Comparison of ENCODE assay signal across 16 cellular contexts in genomic region chr22:45198463-45198795, GRCh38. TPM values are rescaled to one million over a fixed set of nuclear protein-coding genes. Genes with fewer than 3 reads are reported as not detected.
DNase-seq lines count a peak whose midpoint lies in the region; ATAC-seq, FAIRE-seq and TF ChIP-seq lines count a peak whose summit lies in the region.
"Had no signal": no experiment of that assay in that cellular context is flagged by ENCODE, and none has a peak within 500 bp of the region (broad histone marks: within the 10 kb centered on the region; RNA-seq: fewer than 3 reads in every experiment).

No MANE protein-coding gene starts in this region.

- H3K36me3 Mint-ChIP-seq in H9 (ENCODE audit: insufficient read depth in 1 of 3, low read depth in 3 of 3), result peaks cover 4 to 29% (median 27%) of the 10 kb centered on the region in 3 experiments; a peak in 6 of 7 replicates
- peaks cover 10% of the 10 kb centered on the region for H3K36me3 Mint-ChIP-seq in endodermal cell (ENCODE audit: low read depth)
- H3K36me3 Mint-ChIP-seq in immature natural killer cell, result peaks cover 0 to 26% (median 10%) of the 10 kb centered on the region in 3 donors

- H3K79me2 ChIP-seq in H9 (ENCODE audit: insufficient read depth, low read length), result no peaks in the 10 kb centered on the region

- H4K20me1 ChIP-seq in H9 (ENCODE audit: control insufficient read depth, insufficient read depth, insufficient read length), result no peaks in the 10 kb centered on the region

- H3K27me3 Mint-ChIP-seq in H9 (ENCODE audit: low read depth) (no peaks in the 10 kb centered on the region), endodermal cell (ENCODE audit: insufficient read depth) (no peaks in the 10 kb centered on the region), immature natural killer cell (ENCODE audit: low read depth in 3 of 3) (peaks cover 0 to 2% (median 0%) of the 10 kb centered on the region in 3 donors)
- H3K27me3 Mint-ChIP-seq: CD4-positive, alpha-beta T cell had no signal

- no peak for DNase-seq in H9
- DNase-seq in endodermal cell, result no peak
- no peak for DNase-seq in immature natural killer cell
- no peak for DNase-seq in HTR-8/SVneo (ENCODE audit: insufficient read length, low spot score)
- DNase-seq: Caco-2; CD4-positive, alpha-beta T cell; DMS 273 treated with DMSO at 0.1 percent for 48 hours; DMS79 treated with DMSO at 0.1 percent for 48 hours; IMR-90; NCI-H1694 treated with DMSO at 0.1 percent for 48 hours; NCI-H2081 treated with DMSO at 0.1 percent for 48 hours had no signal

- H4K91ac ChIP-seq in H9 (ENCODE audit: insufficient read length, low read depth, low read length), result no peak overlapping the region

- peaks cover 11% of the 10 kb centered on the region for H3K36me3 ChIP-seq in endodermal cell (ENCODE audit: control insufficient read depth, insufficient read depth, low read length)

- no peak overlapping the region for H2BK12ac ChIP-seq in H9 (ENCODE audit: insufficient read length, low read depth, low read length)

- FAIRE-seq in HTR-8/SVneo (lab: Jason Lieb, UNC), result no peak

- H3K23me2 ChIP-seq in H9 (ENCODE audit: insufficient read length, low read depth, low read length, poor library complexity, severe bottlenecking), result no peaks in the 10 kb centered on the region

- H3K18ac ChIP-seq in H9 (ENCODE audit: insufficient read length, low read depth, low read length), result no peak overlapping the region

- H3K27me3 ChIP-seq in H9 (ENCODE audit: insufficient read depth, low read length), result no peaks in the 10 kb centered on the region
- H3K27me3 ChIP-seq in endodermal cell (ENCODE audit: control insufficient read depth, insufficient read depth, low read length, poor library complexity, severe bottlenecking), result no peaks in the 10 kb centered on the region

- no peak overlapping the region for H4K5ac ChIP-seq in H9 (ENCODE audit: insufficient read length, low read depth, low read length)

- H3K9me3 Mint-ChIP-seq in H9, result no peaks in the 10 kb centered on the region
- H3K9me3 Mint-ChIP-seq in endodermal cell, result no peaks in the 10 kb centered on the region
- no peaks in the 10 kb centered on the region for H3K9me3 Mint-ChIP-seq in immature natural killer cell
- H3K9me3 Mint-ChIP-seq: CD4-positive, alpha-beta T cell had no signal

- no peak overlapping the region for H3K56ac ChIP-seq in H9 (ENCODE audit: insufficient read length, low read depth, low read length)

- H3K4me1 Mint-ChIP-seq in H9 (peaks cover 27 to 34% of the 10 kb centered on the region in 2 experiments), endodermal cell (peaks cover 41% of the 10 kb centered on the region), immature natural killer cell (no peaks in the 10 kb centered on the region)

- H2AFZ ChIP-seq in H9 (ENCODE audit: low read length), result no peak overlapping the region

- WGBS in H9 (ENCODE audit: extremely low coverage, insufficient read length, low lambda C conversion rate), result no CpG with 5 or more reads among the region's 9 CpGs
- WGBS in endodermal cell (ENCODE audit: insufficient coverage in 1 of 2, insufficient read length in 1 of 2), 2 experiments, result 59 to 86% methylated on average over 1 to 8 of the region's 9 CpGs

- no peaks in the 10 kb centered on the region for H3K79me1 ChIP-seq in H9 (ENCODE audit: insufficient read depth, low read depth, low read length, poor library complexity, severe bottlenecking)

- H2BK20ac ChIP-seq in H9 (ENCODE audit: low read depth, low read length, poor library complexity, severe bottlenecking), result no peak overlapping the region

- no peak overlapping the region for H3T11ph ChIP-seq in H9 (ENCODE audit: low read length)

- no peak for ATAC-seq in HG03135 (IDR thresholded peaks at IDR 0.05; ENCODE audit: unreplicated experiment)
- ATAC-seq: Panc1, SK-N-SH treated with all-trans-retinoic acid at 6 μM for 48 hours had no signal

- no peak overlapping the region for H2BK15ac ChIP-seq in H9 (ENCODE audit: low read depth, low read length)

- no peak overlapping the region for H3K4me3 ChIP-seq in endodermal cell (ENCODE audit: low read length)

- H3K4me2 ChIP-seq in H9 (ENCODE audit: insufficient read depth, insufficient read length, low read length), result no peak overlapping the region

- H4K8ac ChIP-seq in H9 (replicated peaks; ENCODE audit: insufficient read length, low read depth, low read length), result no peak overlapping the region

- H3K4me1 ChIP-seq in H9 (ENCODE audit: insufficient read depth, low read length) (no peaks in the 10 kb centered on the region; the same call in 1 of the 2 replicates), endodermal cell (ENCODE audit: control insufficient read depth, insufficient read depth, low read length) (peaks cover 37% of the 10 kb centered on the region)

- H3K27ac ChIP-seq in H9 (ENCODE audit: insufficient read length, low read depth, low read length) (no peak overlapping the region), VCaP (peak overlapping the region; percentile 28; the same call in 1 of the 2 replicates), endodermal cell (ENCODE audit: low read depth, low read length) (no peak overlapping the region), temporal lobe (ENCODE audit: low read depth, low read length) (peak overlapping the region; percentile 39)

- TF ChIP-seq CTCF in H9 (conservative IDR thresholded peaks at IDR 0.05), result no peak
- no peak for TF ChIP-seq CTCF in VCaP (conservative IDR thresholded peaks at IDR 0.05)
- no peak for TF ChIP-seq CTCF in endodermal cell (conservative IDR thresholded peaks at IDR 0.05)

- H3K9me3 ChIP-seq in H9 (ENCODE audit: control insufficient read depth, low read depth, low read length) (no peaks in the 10 kb centered on the region), endodermal cell (ENCODE audit: control insufficient read depth, low read length) (no peaks in the 10 kb centered on the region)
- H3K9me3 ChIP-seq: Caco-2 had no signal

- H3K9ac ChIP-seq in H9 (ENCODE audit: extremely low read depth, insufficient read length, low read length) (no peak overlapping the region), endodermal cell (ENCODE audit: extremely low read depth, low read length, poor library complexity, severe bottlenecking) (peak overlapping the region; percentile 8)

- H3K23ac ChIP-seq in H9 (ENCODE audit: insufficient read length, low read depth, low read length), result no peak overlapping the region

- no peak overlapping the region for H2BK120ac ChIP-seq in H9 (ENCODE audit: low read depth, low read length, poor library complexity, severe bottlenecking)

- H3K4me3 Mint-ChIP-seq in H9, result no peak overlapping the region
- H3K4me3 Mint-ChIP-seq in endodermal cell, result peak overlapping the region; percentile 17
- no peak overlapping the region for H3K4me3 Mint-ChIP-seq in immature natural killer cell
- H3K4me3 Mint-ChIP-seq: CD4-positive, alpha-beta T cell had no signal

- H2BK5ac ChIP-seq in H9 (ENCODE audit: insufficient read length, low read length), result no peak overlapping the region

- peak overlapping the region; percentile 66 for H3K14ac ChIP-seq in H9 (ENCODE audit: insufficient read depth, low read length)

- peak overlapping the region in 2 of 3 experiments; percentile 76 to 77; a peak in 3 of 7 replicates for H3K27ac Mint-ChIP-seq in H9
- H3K27ac Mint-ChIP-seq in endodermal cell, result peak overlapping the region; percentile 90
- no peak overlapping the region for H3K27ac Mint-ChIP-seq in immature natural killer cell
- H3K27ac Mint-ChIP-seq: CD4-positive, alpha-beta T cell had no signal

- H3K4ac ChIP-seq in H9 (ENCODE audit: low read depth, low read length), result no peak overlapping the region

- H2AK5ac ChIP-seq in H9 (ENCODE audit: insufficient read length, low read length), result no peak overlapping the region

RNA-seq across cellular contexts. Expression of gene NUP50, which starts 34.7 kb away (rescaled TPM):
- 125 and 134 TPM in 2 replicates for total RNA-seq in H9 (2021)
- total RNA-seq in endodermal cell, result 100 to 1,000 TPM; 101 to 115 TPM
- 55.1 TPM for polyA plus RNA-seq in endodermal cell (2013, experiment 1 of 2)
- polyA plus RNA-seq in endodermal cell (2013, experiment 2 of 2), result 52.5 TPM
- total RNA-seq in temporal lobe, result 37.6 TPM
- 10 to 100 TPM; 16.6 to 56.0 (median 26.1) TPM for polyA plus RNA-seq in immature natural killer cell

RNA-seq across cellular contexts. Expression of gene KIAA0930, which starts 42.3 kb away (rescaled TPM):
- total RNA-seq in H9 (2021) (45.3 and 46.2 TPM in 2 replicates), endodermal cell (10 to 100 TPM; 36.2 to 47.8 TPM), temporal lobe (42.0 TPM)
- polyA plus RNA-seq in endodermal cell (2013, experiment 1 of 2), result 38.3 TPM
- polyA plus RNA-seq in endodermal cell (2013, experiment 2 of 2), result 36.4 TPM
- polyA plus RNA-seq in immature natural killer cell, result 1 to 10 TPM; 2.2 to 6.2 (median 4.5) TPM

Comparison
In these comparisons a context has a peak if more than half of its experiments do, and no peak if none do; other contexts are left out.
1. H3K27ac ChIP-seq: peak in VCaP (single experiment) and temporal lobe (single experiment); none in H9 (single experiment) and endodermal cell (single experiment).
2. H3K27ac Mint-ChIP-seq: peak in H9 (2 of 3) and endodermal cell (single experiment); none in immature natural killer cell (0 of 6).